In genomic region chr12:16606117-16606200, GRCh38 we compare ENCODE assay signal across 11 cellular contexts. TPM values are rescaled to one million over a fixed set of nuclear protein-coding genes. Genes with fewer than 3 reads are reported as not detected.
DNase-seq lines count a peak whose midpoint lies in the region; ATAC-seq, FAIRE-seq and TF ChIP-seq lines count a peak whose summit lies in the region.
"Had no signal": no experiment of that assay in that cellular context is flagged by ENCODE, and none has a peak within 500 bp of the region (broad histone marks: within the 10 kb centered on the region; RNA-seq: fewer than 3 reads in every experiment).

LMO3 (minus strand) TSS chr12:16606162; CDS start chr12:16600860, 5,302 bp downstream.

- peaks cover 8% of the 10 kb centered on the region for H3K4me1 Mint-ChIP-seq in activated T-helper 2 cell treated with anti-CD3 and anti-CD28 coated beads, Interferon-gamma antibody, Interleukin-2, Interleukin-4, amounts not matched to agents 10 μg/mL and 5 μg/mL and 100 μg/mL, durations not matched to agents 14 hours and 24 hours and 36 hours (ENCODE audit: low read depth)
- H3K4me1 Mint-ChIP-seq: activated naive CD4-positive, alpha-beta T cell treated with anti-CD3 and anti-CD28 coated beads, Interleukin-2, amount 50 U/mL, for 24 hours had no signal

- H3K27ac ChIP-seq in iPS DF 6.9 (ENCODE audit: low read length), result no peak within 1 kb of the TSS
- H3K27ac ChIP-seq in psoas muscle, result no peak within 1 kb of the TSS
- H3K27ac ChIP-seq: SJSA1 had no signal

- H3K27me3 ChIP-seq in iPS DF 6.9 (ENCODE audit: control insufficient read depth, insufficient read depth, low read length) (peaks cover 8% of the 10 kb centered on the region; the same call in 1 of the 2 replicates), psoas muscle (ENCODE audit: insufficient read depth in 3 of 3, low read length in 2 of 3) (peaks cover 0 to 34% (median 4%) of the 10 kb centered on the region in 3 donors)
- H3K27me3 ChIP-seq: SJSA1 had no signal

- no peaks in the 10 kb centered on the region for H3K36me3 ChIP-seq in ES-I3 (ENCODE audit: insufficient read depth, low read length)
- no peaks in the 10 kb centered on the region for H3K36me3 ChIP-seq in iPS DF 6.9 (ENCODE audit: control insufficient read depth, insufficient read depth, low read length)
- no peaks in the 10 kb centered on the region for H3K36me3 ChIP-seq in psoas muscle (ENCODE audit: insufficient read depth in 1 of 2, low read depth in 1 of 2)
- H3K36me3 ChIP-seq: SJSA1 had no signal

- H3K4me3 ChIP-seq in iPS DF 6.9 (ENCODE audit: low read length) (peak within 1 kb of the TSS; percentile 73; the same call in 1 of the 2 replicates), psoas muscle (peak within 1 kb of the TSS; percentile 59)
- H3K4me3 ChIP-seq: SJSA1 had no signal

- H3K4me1 ChIP-seq in ES-I3 (ENCODE audit: insufficient read depth, low read length), result peaks cover 44% of the 10 kb centered on the region
- peaks cover 5% of the 10 kb centered on the region for H3K4me1 ChIP-seq in iPS DF 6.9 (ENCODE audit: control insufficient read depth, insufficient read depth, low read length)
- H3K4me1 ChIP-seq in psoas muscle, result no peaks in the 10 kb centered on the region
- H3K4me1 ChIP-seq: SJSA1 had no signal

- no peak for TF ChIP-seq CTCF in psoas muscle (IDR thresholded peaks at IDR 0.05)

- intact Hi-C loops in activated T-helper 2 cell treated with anti-CD3 and anti-CD28 coated beads, Interferon-gamma antibody, Interleukin-2, Interleukin-4, amounts not matched to agents 10 μg/mL and 5 μg/mL and 100 μg/mL, durations not matched to agents 14 hours and 24 hours and 36 hours (cut with micrococcal nuclease), result no loop called here
- intact Hi-C loops in psoas muscle (cut with DNase I), result no loop called here

- peak within 1 kb of the TSS; percentile 40 for H3K4me3 Mint-ChIP-seq in activated T-helper 2 cell treated with anti-CD3 and anti-CD28 coated beads, Interferon-gamma antibody, Interleukin-2, Interleukin-4, amounts not matched to agents 10 μg/mL and 5 μg/mL and 100 μg/mL, durations not matched to agents 14 hours and 24 hours and 36 hours (ENCODE audit: low read depth)
- H3K4me3 Mint-ChIP-seq: activated naive CD4-positive, alpha-beta T cell treated with anti-CD3 and anti-CD28 coated beads, Interleukin-2, amount 50 U/mL, for 24 hours had no signal

- H3K9me3 Mint-ChIP-seq in activated T-helper 2 cell treated with anti-CD3 and anti-CD28 coated beads, Interferon-gamma antibody, Interleukin-2, Interleukin-4, amounts not matched to agents 10 μg/mL and 5 μg/mL and 100 μg/mL, durations not matched to agents 14 hours and 24 hours and 36 hours, result no peaks in the 10 kb centered on the region
- H3K9me3 Mint-ChIP-seq: activated naive CD4-positive, alpha-beta T cell treated with anti-CD3 and anti-CD28 coated beads, Interleukin-2, amount 50 U/mL, for 24 hours had no signal

- no CpG with 5 or more reads among the region's 2 CpGs for WGBS in iPS DF 6.9 (ENCODE audit: insufficient coverage, insufficient read length)
- WGBS in psoas muscle, 3 donors, result 0% methylated on average over 2 of the region's 2 CpGs

- FAIRE-seq in urothelium cell line (lab: Jason Lieb, UNC), result no peak

- peak within 1 kb of the TSS; percentile 59 for H3K9ac ChIP-seq in ES-I3 (ENCODE audit: low read depth, low read length)

- H3K9me3 ChIP-seq in ES-I3 (ENCODE audit: control insufficient read depth, insufficient read depth, low read length) (no peaks in the 10 kb centered on the region), iPS DF 6.9 (ENCODE audit: control insufficient read depth, insufficient read depth, low read length) (no peaks in the 10 kb centered on the region), psoas muscle (no peaks in the 10 kb centered on the region)
- H3K9me3 ChIP-seq: SJSA1 had no signal

- no peaks in the 10 kb centered on the region for H3K36me3 Mint-ChIP-seq in activated T-helper 2 cell treated with anti-CD3 and anti-CD28 coated beads, Interferon-gamma antibody, Interleukin-2, Interleukin-4, amounts not matched to agents 10 μg/mL and 5 μg/mL and 100 μg/mL, durations not matched to agents 14 hours and 24 hours and 36 hours (ENCODE audit: low read depth)
- H3K36me3 Mint-ChIP-seq: activated naive CD4-positive, alpha-beta T cell treated with anti-CD3 and anti-CD28 coated beads, Interleukin-2, amount 50 U/mL, for 24 hours had no signal

- no peak within 1 kb of the TSS for H3K27ac Mint-ChIP-seq in activated T-helper 2 cell treated with anti-CD3 and anti-CD28 coated beads, Interferon-gamma antibody, Interleukin-2, Interleukin-4, amounts not matched to agents 10 μg/mL and 5 μg/mL and 100 μg/mL, durations not matched to agents 14 hours and 24 hours and 36 hours
- H3K27ac Mint-ChIP-seq: activated naive CD4-positive, alpha-beta T cell treated with anti-CD3 and anti-CD28 coated beads, Interleukin-2, amount 50 U/mL, for 24 hours had no signal

- DNase-seq in activated T-helper 2 cell treated with anti-CD3 and anti-CD28 coated beads, Interferon-gamma antibody, Interleukin-2, Interleukin-4, amounts not matched to agents 10 μg/mL and 5 μg/mL and 100 μg/mL, durations not matched to agents 14 hours and 24 hours and 36 hours (ENCODE audit: low spot score), result no peak
- DNase-seq in iPS DF 6.9 (ENCODE audit: low read depth, low spot score) (no peak), psoas muscle (no peak), NCI-H1092 (lab: John Stamatoyannopoulos, UW) (no peak), H4 (ENCODE audit: low spot score) (no peak), urothelium cell line (ENCODE audit: low spot score) (no peak), DMS79 (lab: John Stamatoyannopoulos, UW) (no peak)

- no peak for ATAC-seq in psoas muscle

- peaks cover 53% of the 10 kb centered on the region for H3K27me3 Mint-ChIP-seq in activated T-helper 2 cell treated with anti-CD3 and anti-CD28 coated beads, Interferon-gamma antibody, Interleukin-2, Interleukin-4, amounts not matched to agents 10 μg/mL and 5 μg/mL and 100 μg/mL, durations not matched to agents 14 hours and 24 hours and 36 hours (ENCODE audit: low read depth)

RNA-seq across cellular contexts. Expression of gene LMO3, which starts in this region (rescaled TPM):
- total RNA-seq in activated T-helper 2 cell treated with anti-CD3 and anti-CD28 coated beads, Interferon-gamma antibody, Interleukin-2, Interleukin-4, amounts not matched to agents 10 μg/mL and 5 μg/mL and 100 μg/mL, durations not matched to agents 14 hours and 24 hours and 36 hours, result not detected in 2 replicates
- 1 to 10 TPM in 2 of 4 donors, under 1 TPM in 2; 0.10 to 2.8 (median 1.3) TPM for total RNA-seq in psoas muscle
- 1 to 10 TPM in 1 of 3 donors, under 1 TPM in 2; 0.17 to 1.4 (median 0.51) TPM for polyA plus RNA-seq in psoas muscle
- 0.27 and 2.9 TPM in 2 replicates for total RNA-seq in H4 (2014; rRNA removed; shearing (Covaris generic))
- total RNA-seq: mononuclear cell, SJSA1 had no signal
